In genomic region chr12:5390174-5390799, GRCh38 we compare ENCODE assay signal across 1 cellular context.
TF ChIP-seq lines count a peak whose summit lies in the region.

No MANE protein-coding gene starts in this region.

TF ChIP-seq in GM23338, 12 proteins besides CTCF, POLR2A, EP300 and RAD21 (continued from another document):
- TF ChIP-seq ZNF462 (CRISPR knock-in tag; IDR thresholded peaks at IDR 0.05) (no peak), JUNB (IDR thresholded peaks at IDR 0.05; ENCODE audit: unreplicated experiment) (no peak)
